26 cellular contexts compared by ENCODE assay signal in genomic region chr3:74607803-74608202, GRCh38. TPM values are rescaled to one million over a fixed set of nuclear protein-coding genes. Genes with fewer than 3 reads are reported as not detected.
DNase-seq lines count a peak whose midpoint lies in the region; ATAC-seq, FAIRE-seq and TF ChIP-seq lines count a peak whose summit lies in the region.
"Had no signal": no experiment of that assay in that cellular context is flagged by ENCODE, and none has a peak within 500 bp of the region (broad histone marks: within the 10 kb centered on the region; RNA-seq: fewer than 3 reads in every experiment).

No MANE protein-coding gene starts in this region.

- no peak overlapping the region for H3K27ac Mint-ChIP-seq in astrocyte (ENCODE audit: unreplicated experiment)
- H3K27ac Mint-ChIP-seq: CD14-positive monocyte; CD4-positive, alpha-beta T cell; CD8-positive, alpha-beta memory T cell; GM23338; H9 had no signal

- no peak overlapping the region for H3K4me2 ChIP-seq in astrocyte (ENCODE audit: low read length)
- H3K4me2 ChIP-seq: A549, GM23338 had no signal

- no peaks in the 10 kb centered on the region for H3K36me3 Mint-ChIP-seq in astrocyte (ENCODE audit: low read depth, unreplicated experiment)
- H3K36me3 Mint-ChIP-seq: CD14-positive monocyte; CD8-positive, alpha-beta memory T cell had no signal

- DNase-seq in D721Med (ENCODE audit: insufficient read length, low spot score) (no peak), SKM-1 (lab: John Stamatoyannopoulos, UW; ENCODE audit: unreplicated experiment) (peak; percentile 59), astrocyte (ENCODE audit: low read depth) (no peak)
- DNase-seq in activated CD8-positive, alpha-beta memory T cell treated with anti-CD3 and anti-CD28 coated beads, Interleukin-2, amount 50 U/mL, for 48 hours = no peak
- DNase-seq: 8988T; ACHN; AML-193; BE2C; CD4-positive, alpha-beta T cell; CD8-positive, alpha-beta memory T cell; DMS53; DMS79 treated with DMSO at 0.1 percent for 48 hours; GF-D8; H9 had no signal

- H4K20me1 ChIP-seq in astrocyte (ENCODE audit: insufficient read depth, low read length) = no peaks in the 10 kb centered on the region
- H4K20me1 ChIP-seq: BLaER1 treated with 17β-estradiol and CSF1 and Interleukin-3, amounts not matched to agents 10 nM and 100 nM had no signal

- no peak overlapping the region for H3K4me3 Mint-ChIP-seq in astrocyte (ENCODE audit: unreplicated experiment)
- H3K4me3 Mint-ChIP-seq: CD14-positive monocyte; CD4-positive, alpha-beta T cell; CD8-positive, alpha-beta memory T cell; GM23338; H9 had no signal

- peaks cover 31% of the 10 kb centered on the region for H3K27me3 Mint-ChIP-seq in astrocyte (ENCODE audit: low read depth, unreplicated experiment)
- H3K27me3 Mint-ChIP-seq: CD8-positive, alpha-beta memory T cell had no signal

- H3K27me3 ChIP-seq in astrocyte (ENCODE audit: insufficient read depth, low read length) = peaks cover 3% of the 10 kb centered on the region
- H3K27me3 ChIP-seq: BLaER1 treated with 17β-estradiol and CSF1 and Interleukin-3, amounts not matched to agents 10 nM and 100 nM had no signal

- no peaks in the 10 kb centered on the region for H3K9me3 ChIP-seq in astrocyte (ENCODE audit: insufficient read depth, low read depth, low read length)
- H3K9me3 ChIP-seq: A549; BE2C; BLaER1 treated with 17β-estradiol and CSF1 and Interleukin-3, amounts not matched to agents 10 nM and 100 nM had no signal

- H3K4me1 Mint-ChIP-seq in astrocyte (ENCODE audit: low read depth, unreplicated experiment) = no peaks in the 10 kb centered on the region
- H3K4me1 Mint-ChIP-seq: CD14-positive monocyte; CD8-positive, alpha-beta memory T cell; GM23338; H9 had no signal

- FAIRE-seq in D721Med (lab: Jason Lieb, UNC) = peak; percentile 53
- FAIRE-seq in astrocyte (lab: Jason Lieb, UNC) = peak; percentile 17
- FAIRE-seq: A549, GM12891, GM18507, GM19239 had no signal

- H2AFZ ChIP-seq in astrocyte (ENCODE audit: low read depth, low read length) = no peak overlapping the region
- H2AFZ ChIP-seq: GM23338 had no signal

- no peak overlapping the region for H3K9ac ChIP-seq in astrocyte (ENCODE audit: low read length)
- H3K9ac ChIP-seq: BLaER1 treated with 17β-estradiol and CSF1 and Interleukin-3, amounts not matched to agents 10 nM and 100 nM had no signal

- no peaks in the 10 kb centered on the region for H3K9me3 Mint-ChIP-seq in astrocyte (ENCODE audit: unreplicated experiment)
- H3K9me3 Mint-ChIP-seq: GM23338, H9 had no signal

- H3K4me1 ChIP-seq in astrocyte (ENCODE audit: insufficient read depth, low read length) = no peaks in the 10 kb centered on the region
- H3K4me1 ChIP-seq: A549, BE2C had no signal

- no peak overlapping the region for H3K4me3 ChIP-seq in astrocyte (ENCODE audit: insufficient read depth, low read depth, low read length)
- H3K4me3 ChIP-seq: A549; BLaER1 treated with 17β-estradiol and CSF1 and Interleukin-3, amounts not matched to agents 10 nM and 100 nM; GM23338 had no signal

- no peaks in the 10 kb centered on the region for H3K36me3 ChIP-seq in astrocyte (ENCODE audit: insufficient read depth, low read length)
- H3K36me3 ChIP-seq: BE2C; BLaER1 treated with 17β-estradiol and CSF1 and Interleukin-3, amounts not matched to agents 10 nM and 100 nM had no signal

- ATAC-seq in HG03342 (IDR thresholded peaks at IDR 0.05; ENCODE audit: unreplicated experiment) = no peak
- ATAC-seq in GM21723 (IDR thresholded peaks at IDR 0.05; ENCODE audit: unreplicated experiment) = no peak
- ATAC-seq: A549, GM23338, HCT116 had no signal

- H3K79me2 ChIP-seq in astrocyte (ENCODE audit: insufficient read depth, low read length) = no peaks in the 10 kb centered on the region

- H3K27ac ChIP-seq in astrocyte (ENCODE audit: low read depth, low read length) = no peak overlapping the region
- H3K27ac ChIP-seq: A549; BLaER1 treated with 17β-estradiol and CSF1 and Interleukin-3, amounts not matched to agents 10 nM and 100 nM had no signal

- TF ChIP-seq CTCF in D721Med (IDR thresholded peaks at IDR 0.05; ENCODE audit: insufficient read depth, missing control alignments) (no peak), astrocyte (IDR thresholded peaks at IDR 0.05; ENCODE audit: insufficient read depth, low read depth, low read length) (no peak)

RNA-seq across cellular contexts. Expression of gene CNTN3, which starts 6.7 kb away (rescaled TPM):
- 0.50 and 0.91 TPM in 2 replicates for total RNA-seq in astrocyte
- total RNA-seq: CD4-positive, alpha-beta T cell; CD8-positive, alpha-beta memory T cell; G401; H4; H9 had no signal
